Comparison of ENCODE assay signal across 1 cellular context in the genomic region with DNA sequence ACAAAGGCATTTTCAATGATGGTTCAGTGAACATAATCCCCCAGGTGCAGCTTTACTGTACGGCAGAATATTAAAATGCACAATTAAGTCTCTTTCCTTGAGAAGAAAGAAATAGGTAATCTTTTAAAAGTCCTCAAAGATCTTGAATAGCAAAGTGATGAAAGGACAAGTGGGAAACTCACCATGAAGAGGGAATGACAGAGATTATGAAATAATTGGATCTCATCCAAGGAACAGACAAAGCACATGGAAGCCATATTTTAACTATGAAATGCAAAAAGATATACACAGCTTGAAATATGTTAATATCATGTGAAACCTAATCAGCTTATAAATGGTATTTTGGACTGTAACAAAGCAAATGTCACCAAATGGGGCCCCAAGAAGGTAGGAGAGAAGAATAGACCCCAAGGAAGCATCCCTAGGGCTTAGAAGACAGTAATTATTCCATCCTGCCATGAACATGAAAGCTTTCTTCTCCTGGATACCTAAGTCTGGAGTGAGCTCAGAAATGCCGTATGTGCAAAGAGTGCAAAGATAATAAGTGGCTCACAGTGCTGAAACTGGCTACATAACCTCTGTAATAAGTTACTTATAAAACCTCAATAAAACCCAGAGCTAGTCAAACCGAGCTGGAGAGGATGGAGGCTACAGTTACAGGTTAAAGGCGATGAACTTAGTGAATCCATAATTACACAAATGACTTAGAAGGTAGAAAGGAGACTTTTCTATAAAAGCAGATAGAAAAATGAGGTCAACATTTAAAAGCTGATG.
TF ChIP-seq lines count a peak whose summit lies in the region.

No MANE protein-coding gene starts in this region.

TF ChIP-seq in GM12878, 131 proteins besides CTCF, POLR2A, EP300 and RAD21:
- TF ChIP-seq ZZZ3 (IDR thresholded peaks at IDR 0.05; ENCODE audit: control insufficient read depth, insufficient read length, low read depth) (no peak), POLR2AphosphoS5 (IDR thresholded peaks at IDR 0.05; ENCODE audit: low read length) (no peak), HDAC6 (IDR thresholded peaks at IDR 0.05; ENCODE audit: unreplicated experiment) (no peak), SREBF1 (IDR thresholded peaks at IDR 0.05; ENCODE audit: low read length) (no peak), CBX5 (IDR thresholded peaks at IDR 0.05; ENCODE audit: low read depth) (no peak), RUNX3 (IDR thresholded peaks at IDR 0.05; ENCODE audit: low read length) (no peak), NRF1 (conservative IDR thresholded peaks at IDR 0.05; ENCODE audit: low read depth, low read length) (no peak), SMARCA5 (IDR thresholded peaks at IDR 0.05) (no peak)
- TF ChIP-seq, protein P1, sequence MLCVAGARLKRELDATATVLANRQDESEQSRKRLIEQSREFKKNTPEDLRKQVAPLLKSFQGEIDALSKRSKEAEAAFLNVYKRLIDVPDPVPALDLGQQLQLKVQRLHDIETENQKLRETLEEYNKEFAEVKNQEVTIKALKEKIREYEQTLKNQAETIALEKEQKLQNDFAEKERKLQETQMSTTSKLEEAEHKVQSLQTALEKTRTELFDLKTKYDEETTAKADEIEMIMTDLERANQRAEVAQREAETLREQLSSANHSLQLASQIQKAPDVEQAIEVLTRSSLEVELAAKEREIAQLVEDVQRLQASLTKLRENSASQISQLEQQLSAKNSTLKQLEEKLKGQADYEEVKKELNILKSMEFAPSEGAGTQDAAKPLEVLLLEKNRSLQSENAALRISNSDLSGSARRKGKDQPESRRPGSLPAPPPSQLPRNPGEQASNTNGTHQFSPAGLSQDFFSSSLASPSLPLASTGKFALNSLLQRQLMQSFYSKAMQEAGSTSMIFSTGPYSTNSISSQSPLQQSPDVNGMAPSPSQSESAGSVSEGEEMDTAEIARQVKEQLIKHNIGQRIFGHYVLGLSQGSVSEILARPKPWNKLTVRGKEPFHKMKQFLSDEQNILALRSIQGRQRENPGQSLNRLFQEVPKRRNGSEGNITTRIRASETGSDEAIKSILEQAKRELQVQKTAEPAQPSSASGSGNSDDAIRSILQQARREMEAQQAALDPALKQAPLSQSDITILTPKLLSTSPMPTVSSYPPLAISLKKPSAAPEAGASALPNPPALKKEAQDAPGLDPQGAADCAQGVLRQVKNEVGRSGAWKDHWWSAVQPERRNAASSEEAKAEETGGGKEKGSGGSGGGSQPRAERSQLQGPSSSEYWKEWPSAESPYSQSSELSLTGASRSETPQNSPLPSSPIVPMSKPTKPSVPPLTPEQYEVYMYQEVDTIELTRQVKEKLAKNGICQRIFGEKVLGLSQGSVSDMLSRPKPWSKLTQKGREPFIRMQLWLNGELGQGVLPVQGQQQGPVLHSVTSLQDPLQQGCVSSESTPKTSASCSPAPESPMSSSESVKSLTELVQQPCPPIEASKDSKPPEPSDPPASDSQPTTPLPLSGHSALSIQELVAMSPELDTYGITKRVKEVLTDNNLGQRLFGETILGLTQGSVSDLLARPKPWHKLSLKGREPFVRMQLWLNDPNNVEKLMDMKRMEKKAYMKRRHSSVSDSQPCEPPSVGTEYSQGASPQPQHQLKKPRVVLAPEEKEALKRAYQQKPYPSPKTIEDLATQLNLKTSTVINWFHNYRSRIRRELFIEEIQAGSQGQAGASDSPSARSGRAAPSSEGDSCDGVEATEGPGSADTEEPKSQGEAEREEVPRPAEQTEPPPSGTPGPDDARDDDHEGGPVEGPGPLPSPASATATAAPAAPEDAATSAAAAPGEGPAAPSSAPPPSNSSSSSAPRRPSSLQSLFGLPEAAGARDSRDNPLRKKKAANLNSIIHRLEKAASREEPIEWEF (IDR thresholded peaks at IDR 0.05; ENCODE audit: insufficient replicate concordance, low read depth, low read length), result no peak
- TF ChIP-seq, protein P2, sequence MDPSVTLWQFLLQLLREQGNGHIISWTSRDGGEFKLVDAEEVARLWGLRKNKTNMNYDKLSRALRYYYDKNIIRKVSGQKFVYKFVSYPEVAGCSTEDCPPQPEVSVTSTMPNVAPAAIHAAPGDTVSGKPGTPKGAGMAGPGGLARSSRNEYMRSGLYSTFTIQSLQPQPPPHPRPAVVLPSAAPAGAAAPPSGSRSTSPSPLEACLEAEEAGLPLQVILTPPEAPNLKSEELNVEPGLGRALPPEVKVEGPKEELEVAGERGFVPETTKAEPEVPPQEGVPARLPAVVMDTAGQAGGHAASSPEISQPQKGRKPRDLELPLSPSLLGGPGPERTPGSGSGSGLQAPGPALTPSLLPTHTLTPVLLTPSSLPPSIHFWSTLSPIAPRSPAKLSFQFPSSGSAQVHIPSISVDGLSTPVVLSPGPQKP (IDR thresholded peaks at IDR 0.05; ENCODE audit: low read depth, low read length), result no peak
- TF ChIP-seq, protein P3, sequence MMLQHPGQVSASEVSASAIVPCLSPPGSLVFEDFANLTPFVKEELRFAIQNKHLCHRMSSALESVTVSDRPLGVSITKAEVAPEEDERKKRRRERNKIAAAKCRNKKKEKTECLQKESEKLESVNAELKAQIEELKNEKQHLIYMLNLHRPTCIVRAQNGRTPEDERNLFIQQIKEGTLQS (IDR thresholded peaks at IDR 0.05; ENCODE audit: borderline replicate concordance, extremely low read depth, low read depth, low read length), result no peak
